In the genomic region with DNA sequence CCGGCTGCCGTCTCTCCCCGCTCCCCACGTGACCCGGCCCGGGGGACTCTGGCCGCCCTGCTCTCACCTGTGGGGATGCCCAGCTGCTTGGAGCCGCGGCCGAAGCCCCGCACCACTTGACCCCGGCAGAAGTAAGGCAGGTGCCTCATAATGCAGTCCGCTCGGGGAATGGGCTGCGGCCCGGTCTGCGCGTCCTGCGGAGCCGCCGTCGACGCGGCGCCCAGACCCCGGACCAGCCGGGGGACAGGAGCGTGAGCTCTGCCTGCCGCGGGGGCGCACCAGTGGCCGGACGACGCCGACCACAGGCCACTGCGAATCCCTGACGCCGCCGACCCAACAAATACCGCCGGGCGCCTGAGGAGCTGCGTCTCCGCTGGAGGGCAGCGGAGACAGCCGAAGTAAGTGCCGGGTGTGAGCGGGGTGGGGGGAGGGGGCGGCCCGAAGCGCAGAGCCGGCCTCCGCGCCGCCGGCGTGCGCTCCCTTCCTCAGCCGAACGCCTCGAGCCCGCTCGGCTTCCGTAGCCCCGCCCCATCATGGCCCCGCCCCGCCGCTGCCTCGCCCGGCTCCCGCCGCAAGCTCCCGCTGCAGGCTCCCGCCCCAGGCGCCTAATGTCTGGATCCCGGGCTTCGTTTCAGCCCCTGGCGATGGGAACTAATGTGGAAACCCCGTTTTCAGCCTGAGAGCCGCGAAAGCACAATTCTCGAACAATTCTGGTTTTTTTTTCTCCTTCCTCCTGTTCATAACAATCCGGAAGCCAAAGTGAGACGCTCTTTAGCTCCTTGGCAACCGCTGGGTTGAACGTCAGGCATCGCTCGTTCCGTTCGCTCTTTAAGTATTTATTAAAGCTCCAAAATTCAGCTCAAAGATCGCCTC, we compare ENCODE assay signal across 8 cellular contexts. TPM values are rescaled to one million over a fixed set of nuclear protein-coding genes. Genes with fewer than 3 reads are reported as not detected.
DNase-seq lines count a peak whose midpoint lies in the region; ATAC-seq and TF ChIP-seq lines count a peak whose summit lies in the region.

Gene RFK (minus strand): TSS at position 404 of the 873 bp plus-strand sequence. CDS start 255 bp downstream, at position 149.

- H3K4me3 Mint-ChIP-seq in Calu3 (ENCODE audit: low read depth, unreplicated experiment), result peak within 1 kb of the TSS; percentile 82

- H3K4me1 ChIP-seq in mononuclear cell (ENCODE audit: insufficient read depth, low read length), result peaks cover 28% of the 10 kb centered on the region

- intact Hi-C loops in Calu3 (cut with micrococcal nuclease; ENCODE audit: unreplicated experiment), result loop anchor here (1.0 kb wide), 1 partner anchor 213 kb away; no protein-coding TSS in a partner anchor

- peaks cover 23% of the 10 kb centered on the region for H3K36me3 Mint-ChIP-seq in Calu3 (ENCODE audit: insufficient read depth, unreplicated experiment)

- H3K27me3 ChIP-seq in mononuclear cell (ENCODE audit: insufficient read depth, low read length), result no peaks in the 10 kb centered on the region

- no peak for TF ChIP-seq CTCF in Calu3 (IDR thresholded peaks at IDR 0.05; ENCODE audit: unreplicated experiment)

- CTCF ChIA-PET in Calu3 (lab: Charles Lee), result interaction anchor here (0.7 to 1.8 kb wide), 7 partner anchors 10 to 539 kb away, joined by 3 to 8 read pairs (median 4); no protein-coding TSS in a partner anchor

- H3K9me3 Mint-ChIP-seq in Calu3 (ENCODE audit: low read depth, unreplicated experiment), result no peaks in the 10 kb centered on the region

- ATAC-seq in GM21360 (IDR thresholded peaks at IDR 0.05; ENCODE audit: unreplicated experiment), result peak; percentile 61

- no peaks in the 10 kb centered on the region for H3K9me3 ChIP-seq in mononuclear cell (ENCODE audit: low read depth, low read length)

- no peaks in the 10 kb centered on the region for H3K27me3 Mint-ChIP-seq in Calu3 (ENCODE audit: unreplicated experiment)

- H3K4me1 Mint-ChIP-seq in Calu3 (ENCODE audit: low read depth, unreplicated experiment), result no peaks in the 10 kb centered on the region

- H3K27ac Mint-ChIP-seq in Calu3 (ENCODE audit: unreplicated experiment), result peak within 1 kb of the TSS; percentile 91

- DNase-seq in Calu3, result peak; percentile 94
- DNase-seq in HT1080 (ENCODE audit: low read depth), result peak; percentile 93
- peak; percentile 61 for DNase-seq in NOMO-1 treated with dmso at 0.1 percent for 144 hours (lab: John Stamatoyannopoulos, UW; ENCODE audit: unreplicated experiment)
- peak; percentile 91 for DNase-seq in activated T-cell treated with anti-CD3 and anti-CD28 coated beads for 1 hour (ENCODE audit: low read depth)
- DNase-seq in epidermal melanocyte (ENCODE audit: insufficient read length, low spot score), result peak; percentile 82
- peak; percentile 92 for DNase-seq in stimulated activated CD8-positive, alpha-beta memory T cell treated with anti-CD3 and anti-CD28 coated beads, Interleukin-4, amount 100 ng/mL, for 24 hours (ENCODE audit: low read depth)

- H3K4me3 ChIP-seq in mononuclear cell (ENCODE audit: low read length), result peak within 1 kb of the TSS; percentile 99

- BruUV-seq in Calu3 (replicated peaks; lab: Mats Ljungman, UMichigan), result no TSS peak

RNA-seq across cellular contexts. Expression of gene RFK, which starts in this region (rescaled TPM):
- 13.0 and 14.0 TPM in 2 replicates for total RNA-seq in Calu3 (2022)
- total RNA-seq in HT1080 (2014; rRNA removed; shearing (Covaris generic)), result 23.7 and 25.3 TPM in 2 replicates
- 38.1 and 43.4 TPM in 2 replicates for polyA plus RNA-seq in HT1080 (2015; cell fraction: cytosol; rRNA removed)
- 11.7 and 17.1 TPM in 2 replicates for polyA plus RNA-seq in HT1080 (2015; cell fraction: nucleus; rRNA removed)
- 18.4 TPM for total RNA-seq in mononuclear cell

Comparison
In these comparisons a context has a peak if more than half of its experiments do, and no peak if none do; other contexts are left out.
1. Peak in every context shown above with its lines: DNase-seq, ATAC-seq and H3K4me3 ChIP-seq.